17 cellular contexts compared by ENCODE assay signal in genomic region chr5:67900515-67900914, GRCh38.
"Had no signal": no experiment of that assay in that cellular context is flagged by ENCODE, and none has a peak within 500 bp of the region (broad histone marks: within the 10 kb centered on the region; RNA-seq: fewer than 3 reads in every experiment).

No MANE protein-coding gene starts in this region.

- DNase-seq: activated CD4-positive, alpha-beta T cell treated with anti-CD3 and anti-CD28 coated beads, Interleukin-2, amount 50 U/mL, for 4 hours; activated effector memory CD4-positive, alpha-beta T cell treated with anti-CD3 and anti-CD28 coated beads, Interleukin-2, amount 50 U/mL, for 16 hours; activated T-cell treated with anti-CD3 and anti-CD28 coated beads, Interleukin-2, amount 50 U/mL, for 1 hour; amygdala; esophagus squamous epithelium; hippocampal formation; kidney glomerular epithelial cell; naive B cell; right cardiac atrium; stimulated activated CD4-positive, alpha-beta T cell treated with anti-CD3 and anti-CD28 coated beads, Interleukin-12 subunit alpha, Interleukin-12 subunit beta, amount 100 ng/mL, for 4 hours; stimulated activated naive CD4-positive, alpha-beta T cell treated with Interleukin-2 at 50 U/mL for 16 hours; SW 1271; upper lobe of right lung had no signal

- H3K4me1 ChIP-seq: gastroesophageal sphincter had no signal

- H3K36me3 ChIP-seq: esophagus squamous epithelium, gastroesophageal sphincter, neutrophil, upper lobe of right lung had no signal

- H3K9me3 ChIP-seq: esophagus squamous epithelium, gastroesophageal sphincter, neutrophil, upper lobe of right lung had no signal

- H3K27ac Mint-ChIP-seq: activated naive CD4-positive, alpha-beta T cell treated with anti-CD3 and anti-CD28 coated beads, Interleukin-2, amount 50 U/mL, for 72 hours; mesothelial cell of epicardium; naive B cell had no signal

- H3K27ac ChIP-seq: esophagus squamous epithelium, gastroesophageal sphincter, neutrophil, upper lobe of right lung had no signal

- H3K9me3 Mint-ChIP-seq: mesothelial cell of epicardium had no signal

- H3K4me3 ChIP-seq: esophagus squamous epithelium, gastroesophageal sphincter, upper lobe of right lung had no signal

- H3K27me3 Mint-ChIP-seq: naive B cell had no signal

- H3K36me3 Mint-ChIP-seq: activated naive CD4-positive, alpha-beta T cell treated with anti-CD3 and anti-CD28 coated beads, Interleukin-2, amount 50 U/mL, for 72 hours; mesothelial cell of epicardium; naive B cell had no signal

- H3K27me3 ChIP-seq: esophagus squamous epithelium, gastroesophageal sphincter, neutrophil, upper lobe of right lung had no signal

- H3K4me3 Mint-ChIP-seq: mesothelial cell of epicardium, naive B cell had no signal
